ENCODE assay signal across 1 cellular context in genomic region chr5:120532835-120533234, GRCh38.
TF ChIP-seq lines count a peak whose summit lies in the region.

No MANE protein-coding gene starts in this region.

TF ChIP-seq in SK-N-SH treated with all-trans-retinoic acid at 6 μM for 48 hours, 23 proteins besides CTCF, POLR2A, EP300 and RAD21 (continued from another document):
- no peak for TF ChIP-seq ESRRG (CRISPR knock-in tag; IDR thresholded peaks at IDR 0.05)
- no peak for TF ChIP-seq POU6F1 (CRISPR knock-in tag; IDR thresholded peaks at IDR 0.05; ENCODE audit: borderline replicate concordance, low read depth)
- TF ChIP-seq BACH2 (CRISPR knock-in tag; IDR thresholded peaks at IDR 0.05; ENCODE audit: borderline replicate concordance), result no peak
- TF ChIP-seq ARNTL (CRISPR knock-in tag; IDR thresholded peaks at IDR 0.05; ENCODE audit: borderline replicate concordance, low read depth), result no peak
- TF ChIP-seq PATZ1 (CRISPR knock-in tag; IDR thresholded peaks at IDR 0.05; ENCODE audit: borderline replicate concordance), result no peak
- TF ChIP-seq TOX (CRISPR knock-in tag; IDR thresholded peaks at IDR 0.05; ENCODE audit: borderline replicate concordance), result no peak
- no peak for TF ChIP-seq CSDC2 (CRISPR knock-in tag; IDR thresholded peaks at IDR 0.05)
